In genomic region chr9:127517620-127518019, GRCh38 we compare ENCODE assay signal across 16 cellular contexts.
"Had no signal": no experiment of that assay in that cellular context is flagged by ENCODE, and none has a peak within 500 bp of the region (broad histone marks: within the 10 kb centered on the region; RNA-seq: fewer than 3 reads in every experiment).

No MANE protein-coding gene starts in this region.

- H3K9me3 Mint-ChIP-seq: activated CD4-positive, alpha-beta T cell treated with anti-CD3 and anti-CD28 coated beads, Interleukin-2, amount 10 ng/mL, durations not matched to agents 7 days and 5 days; natural killer cell treated with Interleukin-12 subunit alpha and Interleukin-12 subunit beta and Interleukin-15 and Interleukin-18, amount 100 ng/mL, for 72 hours had no signal

- H3K4me3 Mint-ChIP-seq: activated B cell treated with CpG ODN at 0.5 μM for 24 hours; activated CD4-positive, alpha-beta T cell treated with anti-CD3 and anti-CD28 coated beads, Interleukin-2, amount 10 ng/mL, durations not matched to agents 7 days and 5 days; memory B cell; natural killer cell treated with Interleukin-12 subunit alpha and Interleukin-12 subunit beta and Interleukin-15 and Interleukin-18, amount 100 ng/mL, for 72 hours; stimulated activated naive CD8-positive, alpha-beta T cell treated with anti-CD3 and anti-CD28 coated beads, Interleukin-15, Interleukin-2, amounts not matched to agents 100 ng/mL and 50 ng/mL, for 24 hours had no signal

- FAIRE-seq: endometrium had no signal

- H3K36me3 Mint-ChIP-seq: memory B cell had no signal

- H3K9me3 ChIP-seq: heart left ventricle, left lung, SJSA1, thoracic aorta had no signal

- H3K27me3 Mint-ChIP-seq: activated CD4-positive, alpha-beta T cell treated with anti-CD3 and anti-CD28 coated beads, Interleukin-2, amount 10 ng/mL, durations not matched to agents 7 days and 5 days; natural killer cell treated with Interleukin-12 subunit alpha and Interleukin-12 subunit beta and Interleukin-15 and Interleukin-18, amount 100 ng/mL, for 72 hours; stimulated activated naive CD8-positive, alpha-beta T cell treated with anti-CD3 and anti-CD28 coated beads, Interleukin-15, Interleukin-2, amounts not matched to agents 100 ng/mL and 50 ng/mL, for 24 hours had no signal

- H3K27me3 ChIP-seq: heart left ventricle, left lung, SJSA1 had no signal

- H3K27ac ChIP-seq: thoracic aorta had no signal

- H3K27ac Mint-ChIP-seq: activated B cell treated with CpG ODN at 0.5 μM for 24 hours; activated CD4-positive, alpha-beta T cell treated with anti-CD3 and anti-CD28 coated beads, Interleukin-2, amount 10 ng/mL, durations not matched to agents 7 days and 5 days; memory B cell; stimulated activated naive CD8-positive, alpha-beta T cell treated with anti-CD3 and anti-CD28 coated beads, Interleukin-15, Interleukin-2, amounts not matched to agents 100 ng/mL and 50 ng/mL, for 24 hours had no signal

- H3K4me3 ChIP-seq: heart left ventricle, left lung, SJSA1, thoracic aorta had no signal

- ATAC-seq: heart left ventricle; left lung; natural killer cell treated with Interleukin-12 subunit alpha and Interleukin-12 subunit beta and Interleukin-15 and Interleukin-18, amount 100 ng/mL, for 72 hours; sciatic nerve had no signal

- DNase-seq: activated B cell treated with CpG ODN at 0.5 μM for 24 hours; activated CD4-positive, alpha-beta T cell treated with anti-CD3 and anti-CD28 coated beads, Interleukin-2, amount 10 ng/mL, durations not matched to agents 7 days and 5 days; activated CD8-positive, alpha-beta memory T cell treated with anti-CD3 and anti-CD28 coated beads for 24 hours; activated naive CD4-positive, alpha-beta T cell treated with anti-CD3 and anti-CD28 coated beads, Interleukin-2, amount 50 U/mL, for 16 hours; central memory CD4-positive, alpha-beta T cell; foreskin melanocyte; stimulated activated CD4-positive, alpha-beta T cell treated with anti-CD3 and anti-CD28 coated beads, Interleukin-12 subunit alpha, Interleukin-12 subunit beta, amount 100 ng/mL, for 4 hours had no signal
